ENCODE assay signal across 8 cellular contexts in the genomic region with DNA sequence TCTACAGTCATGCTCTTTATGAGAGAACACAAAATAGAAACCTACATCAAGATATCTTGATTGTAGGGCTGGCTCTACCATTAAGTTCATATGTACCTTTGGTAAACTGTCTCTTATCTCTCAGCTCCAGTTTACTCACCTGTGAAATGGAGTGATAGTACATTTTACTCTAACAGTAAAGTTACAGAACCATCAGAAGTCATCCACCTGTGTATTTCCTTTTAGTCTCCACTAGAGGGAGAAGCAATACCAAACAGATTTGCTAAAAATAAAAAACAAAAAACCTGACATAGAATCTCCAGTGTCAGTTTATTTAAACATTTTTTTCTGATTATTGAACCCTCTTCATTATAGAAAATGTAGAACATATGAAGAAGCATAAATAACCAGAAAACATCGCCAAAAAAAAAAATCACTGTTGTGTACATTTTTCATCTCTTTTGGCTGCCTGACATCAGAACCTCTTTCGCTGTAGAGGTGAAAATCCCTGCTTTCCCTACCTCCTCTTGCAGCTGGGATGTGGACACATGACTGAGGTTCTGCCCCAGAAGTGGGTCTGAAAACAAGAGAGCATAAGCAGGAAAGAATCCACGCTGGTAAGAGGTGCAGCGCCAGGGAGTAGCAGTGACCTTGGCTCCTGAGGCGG. TPM values are rescaled to one million over a fixed set of nuclear protein-coding genes. Genes with fewer than 3 reads are reported as not detected.
DNase-seq lines count a peak whose midpoint lies in the region; ATAC-seq and TF ChIP-seq lines count a peak whose summit lies in the region.

No MANE protein-coding gene starts in this region.

- H3K27ac ChIP-seq in 22Rv1 (no peak overlapping the region), Peyer's patch (no peak overlapping the region), gastroesophageal sphincter (no peak overlapping the region), upper lobe of right lung (no peak overlapping the region)

- DNase-seq in Peyer's patch (no peak), upper lobe of right lung (no peak), NCI-H128 (lab: John Stamatoyannopoulos, UW; ENCODE audit: unreplicated experiment) (no peak)
- DNase-seq in central memory CD4-positive, alpha-beta T cell = no peak

- TF ChIP-seq CTCF in 22Rv1 (IDR thresholded peaks at IDR 0.05) (peak; percentile 80), Peyer's patch (IDR thresholded peaks at IDR 0.05) (peak in 5 of 6 experiments; percentile 32 to 57 (median 44)), gastroesophageal sphincter (IDR thresholded peaks at IDR 0.05) (peak; percentile 54 to 71 (median 60)), upper lobe of right lung (IDR thresholded peaks at IDR 0.05) (peak; percentile 69)

- WGBS in gastroesophageal sphincter (ENCODE audit: low coverage in 1 of 2), 2 donors = 5 to 46% methylated on average over 2 to 5 of the region's 5 CpGs

- H3K4me1 ChIP-seq in Peyer's patch = no peaks in the 10 kb centered on the region
- H3K4me1 ChIP-seq in gastroesophageal sphincter = peaks cover 0 to 6% (median 0%) of the 10 kb centered on the region in 3 donors
- H3K4me1 ChIP-seq in upper lobe of right lung = peaks cover 5% of the 10 kb centered on the region

- TF ChIP-seq POLR2A in Peyer's patch (IDR thresholded peaks at IDR 0.05) = no peak
- TF ChIP-seq POLR2A in gastroesophageal sphincter (IDR thresholded peaks at IDR 0.05) = no peak

- no peak for TF ChIP-seq EP300 in gastroesophageal sphincter (IDR thresholded peaks at IDR 0.05)

- H3K4me3 ChIP-seq in Peyer's patch (no peak overlapping the region), gastroesophageal sphincter (no peak overlapping the region), upper lobe of right lung (no peak overlapping the region)

- ATAC-seq in GM18907 (IDR thresholded peaks at IDR 0.05; ENCODE audit: unreplicated experiment) (peak; percentile 54), gastroesophageal sphincter (no peak), upper lobe of right lung (peak; percentile 36), GM21360 (IDR thresholded peaks at IDR 0.05; ENCODE audit: unreplicated experiment) (no peak)

- H3K27me3 ChIP-seq in Peyer's patch = no peaks in the 10 kb centered on the region
- no peaks in the 10 kb centered on the region for H3K27me3 ChIP-seq in gastroesophageal sphincter
- H3K27me3 ChIP-seq in upper lobe of right lung = no peaks in the 10 kb centered on the region

- intact Hi-C loops in upper lobe of right lung (cut with DNase I) = no loop called here

- H3K36me3 ChIP-seq in Peyer's patch (no peaks in the 10 kb centered on the region), gastroesophageal sphincter (no peaks in the 10 kb centered on the region), upper lobe of right lung (no peaks in the 10 kb centered on the region)

- H3K9me3 ChIP-seq in Peyer's patch = no peaks in the 10 kb centered on the region
- no peaks in the 10 kb centered on the region for H3K9me3 ChIP-seq in gastroesophageal sphincter
- H3K9me3 ChIP-seq in upper lobe of right lung = no peaks in the 10 kb centered on the region

RNA-seq across cellular contexts. Expression of a gene that starts 48.7 kb away (rescaled TPM):
- not detected for total RNA-seq in Peyer's patch
- total RNA-seq in gastroesophageal sphincter = 1 to 10 TPM in 1 of 4 donors, not detected in 3; 1.7 TPM
- 3.2 TPM for total RNA-seq in upper lobe of right lung

Comparison
In these comparisons a context has a peak if more than half of its experiments do, and no peak if none do; other contexts are left out.
1. ATAC-seq: peak in GM18907 (single experiment) and upper lobe of right lung (single experiment); none in gastroesophageal sphincter (single experiment) and GM21360 (single experiment).
2. Peak in every context shown above with its lines, with median percentiles within 50 percentile points of each other: CTCF ChIP-seq.